1 cellular context compared by ENCODE assay signal in genomic region chr11:114080769-114081168, GRCh38.
TF ChIP-seq lines count a peak whose summit lies in the region.

No MANE protein-coding gene starts in this region.

TF ChIP-seq in GM23338, 12 proteins besides CTCF, POLR2A, EP300 and RAD21 (continued from another document):
- TF ChIP-seq REST (IDR thresholded peaks at IDR 0.05; ENCODE audit: unreplicated experiment) = no peak
- TF ChIP-seq ZNF462 (CRISPR knock-in tag; IDR thresholded peaks at IDR 0.05) = no peak
- no peak for TF ChIP-seq JUNB (IDR thresholded peaks at IDR 0.05; ENCODE audit: unreplicated experiment)
- TF ChIP-seq EZH2 (IDR thresholded peaks at IDR 0.05; ENCODE audit: low read depth, unreplicated experiment) = no peak
- TF ChIP-seq STAT1 (IDR thresholded peaks at IDR 0.05; ENCODE audit: unreplicated experiment) = no peak
- no peak for TF ChIP-seq NANOG (IDR thresholded peaks at IDR 0.05; ENCODE audit: borderline replicate concordance)
TF ChIP-seq in GM23338: peak in this region for 0.
